15 cellular contexts compared by ENCODE assay signal in genomic region chr14:95025941-95026340, GRCh38.
A peak's percentile ranks its signal among the peaks of the same experiment; 100 is the strongest.
DNase-seq lines count a peak whose midpoint lies in the region; TF ChIP-seq lines count a peak whose summit lies in the region.
"Had no signal": no experiment of that assay in that cellular context is flagged by ENCODE, and none has a peak within 500 bp of the region (broad histone marks: within the 10 kb centered on the region; RNA-seq: fewer than 3 reads in every experiment).

No MANE protein-coding gene starts in this region.

- H3K4me1 Mint-ChIP-seq in activated T-helper 2 cell treated with anti-CD3 and anti-CD28 coated beads, Interferon-gamma antibody, Interleukin-2, Interleukin-4, amounts not matched to agents 10 μg/mL and 5 μg/mL and 100 μg/mL, durations not matched to agents 14 hours and 24 hours and 36 hours (ENCODE audit: low read depth), result no peaks in the 10 kb centered on the region

- no peaks in the 10 kb centered on the region for H3K36me3 ChIP-seq in sigmoid colon
- H3K36me3 ChIP-seq: BLaER1, HAP-1 had no signal

- 88 to 92% methylated on average over 6 of the region's 6 CpGs for WGBS in sigmoid colon, 2 donors

- no peak for TF ChIP-seq CTCF in sigmoid colon (IDR thresholded peaks at IDR 0.05)

- peak; percentile 26 for DNase-seq in activated CD8-positive, alpha-beta memory T cell treated with anti-CD3 and anti-CD28 coated beads for 24 hours
- DNase-seq in activated CD8-positive, alpha-beta memory T cell treated with anti-CD3 and anti-CD28 coated beads, Interleukin-2, amount 50 U/mL, for 4 hours, result no peak
- DNase-seq in ecto neural progenitor cell (ENCODE audit: low spot score) (peak; percentile 30), mesenteric fat pad (ENCODE audit: low spot score) (peak; percentile 37), sigmoid colon (peak; percentile 45), hippocampal formation (lab: John Stamatoyannopoulos, UW) (no peak)
- no peak for DNase-seq in activated T-helper 2 cell treated with anti-CD3 and anti-CD28 coated beads, Interferon-gamma antibody, Interleukin-2, Interleukin-4, amounts not matched to agents 10 μg/mL and 5 μg/mL and 100 μg/mL, durations not matched to agents 14 hours and 24 hours and 36 hours (ENCODE audit: low spot score)
- DNase-seq: 8988T; AML-193; Caco-2; CD8-positive, alpha-beta memory T cell; DND-41; GDM1 had no signal

- no peak for TF ChIP-seq POLR2A in sigmoid colon (IDR thresholded peaks at IDR 0.05)

- intact Hi-C loops in sigmoid colon (cut with DNase I), result no loop called here
- intact Hi-C loops in activated T-helper 2 cell treated with anti-CD3 and anti-CD28 coated beads, Interferon-gamma antibody, Interleukin-2, Interleukin-4, amounts not matched to agents 10 μg/mL and 5 μg/mL and 100 μg/mL, durations not matched to agents 14 hours and 24 hours and 36 hours (cut with micrococcal nuclease), result no loop called here

- no peaks in the 10 kb centered on the region for H3K9me3 Mint-ChIP-seq in activated T-helper 2 cell treated with anti-CD3 and anti-CD28 coated beads, Interferon-gamma antibody, Interleukin-2, Interleukin-4, amounts not matched to agents 10 μg/mL and 5 μg/mL and 100 μg/mL, durations not matched to agents 14 hours and 24 hours and 36 hours

- no peaks in the 10 kb centered on the region for H3K4me1 ChIP-seq in sigmoid colon
- H3K4me1 ChIP-seq: Caco-2, HAP-1 had no signal

- no peak overlapping the region for H3K27ac Mint-ChIP-seq in activated T-helper 2 cell treated with anti-CD3 and anti-CD28 coated beads, Interferon-gamma antibody, Interleukin-2, Interleukin-4, amounts not matched to agents 10 μg/mL and 5 μg/mL and 100 μg/mL, durations not matched to agents 14 hours and 24 hours and 36 hours
- H3K27ac Mint-ChIP-seq: CD8-positive, alpha-beta memory T cell had no signal

- no peak overlapping the region for H3K4me3 ChIP-seq in sigmoid colon
- H3K4me3 ChIP-seq: BLaER1, HAP-1 had no signal

- H3K27me3 Mint-ChIP-seq in activated T-helper 2 cell treated with anti-CD3 and anti-CD28 coated beads, Interferon-gamma antibody, Interleukin-2, Interleukin-4, amounts not matched to agents 10 μg/mL and 5 μg/mL and 100 μg/mL, durations not matched to agents 14 hours and 24 hours and 36 hours (ENCODE audit: low read depth), result peaks cover 3% of the 10 kb centered on the region

- H3K27me3 ChIP-seq in sigmoid colon, result no peaks in the 10 kb centered on the region
- H3K27me3 ChIP-seq: BLaER1 had no signal

- H3K9me3 ChIP-seq in sigmoid colon, result no peaks in the 10 kb centered on the region
- H3K9me3 ChIP-seq: Caco-2, HAP-1 had no signal

- no peaks in the 10 kb centered on the region for H3K36me3 Mint-ChIP-seq in activated T-helper 2 cell treated with anti-CD3 and anti-CD28 coated beads, Interferon-gamma antibody, Interleukin-2, Interleukin-4, amounts not matched to agents 10 μg/mL and 5 μg/mL and 100 μg/mL, durations not matched to agents 14 hours and 24 hours and 36 hours (ENCODE audit: low read depth)
- H3K36me3 Mint-ChIP-seq: CD8-positive, alpha-beta memory T cell had no signal

- H3K4me3 Mint-ChIP-seq in activated T-helper 2 cell treated with anti-CD3 and anti-CD28 coated beads, Interferon-gamma antibody, Interleukin-2, Interleukin-4, amounts not matched to agents 10 μg/mL and 5 μg/mL and 100 μg/mL, durations not matched to agents 14 hours and 24 hours and 36 hours (ENCODE audit: low read depth), result no peak overlapping the region
- H3K4me3 Mint-ChIP-seq: CD8-positive, alpha-beta memory T cell had no signal

- H3K27ac ChIP-seq in sigmoid colon, result no peak overlapping the region
- H3K27ac ChIP-seq: BLaER1 had no signal

- no peak for TF ChIP-seq EP300 in sigmoid colon (IDR thresholded peaks at IDR 0.05)

Comparison
In these comparisons a context has a peak if more than half of its experiments do, and no peak if none do; other contexts are left out.
1. DNase-seq: peak in activated CD8-positive, alpha-beta memory T cell treated with anti-CD3 and anti-CD28 coated beads for 24 hours (single experiment), ecto neural progenitor cell (single experiment), mesenteric fat pad (single experiment) and sigmoid colon (single experiment); none in activated CD8-positive, alpha-beta memory T cell treated with anti-CD3 and anti-CD28 coated beads, Interleukin-2, amount 50 U/mL, for 4 hours (single experiment), activated T-helper 2 cell treated with anti-CD3 and anti-CD28 coated beads, Interferon-gamma antibody, Interleukin-2, Interleukin-4, amounts not matched to agents 10 μg/mL and 5 μg/mL and 100 μg/mL, durations not matched to agents 14 hours and 24 hours and 36 hours (single experiment) and hippocampal formation (0 of 2).